Comparison of ENCODE assay signal across 20 cellular contexts in the genomic region with DNA sequence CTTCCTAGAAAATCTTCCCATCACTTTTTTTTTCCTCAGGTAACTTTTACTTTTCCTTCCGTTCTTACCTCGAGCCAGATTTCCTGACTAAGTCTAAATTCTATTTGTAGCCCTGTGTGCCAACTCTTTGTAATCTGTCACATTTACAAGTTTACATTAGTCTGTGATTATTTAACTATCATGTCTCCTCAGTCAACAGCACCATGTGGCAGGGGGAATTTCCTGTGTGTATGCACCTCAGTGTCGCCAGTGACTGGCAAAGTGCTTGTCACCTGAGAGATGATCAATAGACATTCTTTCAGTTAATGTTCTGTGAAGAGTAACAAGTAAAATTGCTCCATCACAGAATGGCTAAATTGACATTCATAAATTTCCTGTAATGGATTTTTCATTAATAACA.
"Had no signal": no experiment of that assay in that cellular context is flagged by ENCODE, and none has a peak within 500 bp of the region (broad histone marks: within the 10 kb centered on the region; RNA-seq: fewer than 3 reads in every experiment).

No MANE protein-coding gene starts in this region.

- ATAC-seq: activated CD4-positive, alpha-beta T cell treated with anti-CD3 and anti-CD28 coated beads for 36 hours; T-cell had no signal

- DNase-seq: activated CD4-positive, alpha-beta memory T cell treated with anti-CD3 and anti-CD28 coated beads, Interleukin-2, amount 10 ng/mL, durations not matched to agents 7 days and 5 days; activated CD4-positive, alpha-beta T cell treated with anti-CD3 and anti-CD28 coated beads for 36 hours; activated CD4-positive, alpha-beta T cell treated with anti-CD3 and anti-CD28 coated beads, Interleukin-2, amount 50 U/mL, for 1 hour; activated gamma-delta T cell treated with Interleukin-2 at 50 U/mL for 16 hours; activated naive CD4-positive, alpha-beta T cell treated with anti-CD3 and anti-CD28 coated beads, Interleukin-2, amount 10 ng/mL, durations not matched to agents 7 days and 5 days; activated naive CD8-positive, alpha-beta T cell treated with anti-CD3 and anti-CD28 coated beads for 36 hours; activated T-cell treated with anti-CD3 and anti-CD28 coated beads for 4 hours; activated T-cell treated with anti-CD3 and anti-CD28 coated beads, Interleukin-2, amount 50 U/mL, for 48 hours; brain microvascular endothelial cell; KG1; NCI-H1092; NCI-H1436; NCI-H187 treated with DMSO at 0.1 percent for 48 hours; NCI-H2081 treated with DMSO at 0.1 percent for 48 hours; NCI-H2171; NCI-H226; NCI-H526; SIG-M5; T-cell; WERI-Rb-1 had no signal
